In the genomic region with DNA sequence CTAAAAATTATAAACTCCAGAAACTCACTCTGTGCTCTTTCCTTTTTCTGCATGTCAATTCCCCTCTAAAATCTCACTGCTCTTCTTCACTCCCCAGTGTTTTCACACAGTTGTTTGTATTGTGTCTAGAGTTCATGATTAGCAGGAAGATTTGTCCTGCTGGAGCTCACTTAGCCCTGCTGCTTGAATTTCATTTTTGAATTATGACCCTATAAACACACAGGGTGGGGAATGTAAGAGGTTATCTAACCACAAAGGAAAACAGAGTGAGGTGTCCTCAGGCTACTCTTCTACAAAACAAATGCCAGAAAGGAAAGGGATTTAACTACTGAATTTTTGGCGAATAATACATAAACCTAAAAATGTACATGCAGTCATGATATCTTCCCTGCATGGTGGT, we compare ENCODE assay signal across 18 cellular contexts.
"Had no signal": no experiment of that assay in that cellular context is flagged by ENCODE, and none has a peak within 500 bp of the region (broad histone marks: within the 10 kb centered on the region; RNA-seq: fewer than 3 reads in every experiment).

No MANE protein-coding gene starts in this region.

- DNase-seq: activated CD4-positive, alpha-beta T cell treated with anti-CD3 and anti-CD28 coated beads, Interleukin-2, amount 10 ng/mL, durations not matched to agents 7 days and 5 days; activated CD4-positive, CD25-positive, alpha-beta regulatory T cell treated with anti-CD3 and anti-CD28 coated beads, Interleukin-2, amount 50 U/mL, for 72 hours; activated CD8-positive, alpha-beta T cell treated with anti-CD3 and anti-CD28 coated beads, Interleukin-2, amount 10 ng/mL, durations not matched to agents 7 days and 5 days; activated gamma-delta T cell; activated naive CD4-positive, alpha-beta T cell treated with anti-CD3 and anti-CD28 coated beads, Interleukin-2, amount 50 U/mL, for 16 hours; activated naive CD8-positive, alpha-beta T cell treated with anti-CD3 and anti-CD28 coated beads, Interleukin-2, amount 50 U/mL, for 24 hours; body of pancreas; cortex of kidney; heart right ventricle; left lung; naive thymus-derived CD8-positive, alpha-beta T cell; retina; spleen; stimulated activated CD4-positive, alpha-beta T cell treated with anti-CD3 and anti-CD28 coated beads, Interleukin-4, amount 100 ng/mL, for 24 hours; stimulated activated naive CD4-positive, alpha-beta T cell treated with Interleukin-2 at 50 U/mL for 16 hours; WERI-Rb-1 had no signal

- H3K27me3 Mint-ChIP-seq: activated CD4-positive, alpha-beta T cell treated with anti-CD3 and anti-CD28 coated beads, Interleukin-2, amount 10 ng/mL, durations not matched to agents 7 days and 5 days; activated naive CD8-positive, alpha-beta T cell treated with anti-CD3 and anti-CD28 coated beads, Interleukin-2, amount 50 U/mL, for 24 hours; naive thymus-derived CD8-positive, alpha-beta T cell; type B pancreatic cell had no signal

- H3K4me1 Mint-ChIP-seq: activated CD4-positive, alpha-beta T cell treated with anti-CD3 and anti-CD28 coated beads, Interleukin-2, amount 10 ng/mL, durations not matched to agents 7 days and 5 days; activated naive CD8-positive, alpha-beta T cell treated with anti-CD3 and anti-CD28 coated beads, Interleukin-2, amount 50 U/mL, for 24 hours; naive thymus-derived CD8-positive, alpha-beta T cell had no signal

- H3K4me3 Mint-ChIP-seq: activated CD4-positive, alpha-beta T cell treated with anti-CD3 and anti-CD28 coated beads, Interleukin-2, amount 10 ng/mL, durations not matched to agents 7 days and 5 days; activated CD8-positive, alpha-beta T cell treated with anti-CD3 and anti-CD28 coated beads, Interleukin-2, amount 10 ng/mL, durations not matched to agents 7 days and 5 days; activated naive CD8-positive, alpha-beta T cell treated with anti-CD3 and anti-CD28 coated beads, Interleukin-2, amount 50 U/mL, for 24 hours; activated T-helper 1 cell treated with anti-CD3 and anti-CD28 coated beads, Interleukin-12 subunit alpha, Interleukin-12 subunit beta, Interleukin-2, Interleukin-4 antibody, amounts not matched to agents 30 ng/mL and 10 ng/mL and 1 ng/mL, durations not matched to agents 14 hours and 24 hours and 36 hours; naive thymus-derived CD8-positive, alpha-beta T cell; type B pancreatic cell had no signal

- H3K36me3 Mint-ChIP-seq: type B pancreatic cell had no signal

- H3K9me3 Mint-ChIP-seq: activated T-helper 1 cell treated with anti-CD3 and anti-CD28 coated beads, Interleukin-12 subunit alpha, Interleukin-12 subunit beta, Interleukin-2, Interleukin-4 antibody, amounts not matched to agents 30 ng/mL and 10 ng/mL and 1 ng/mL, durations not matched to agents 14 hours and 24 hours and 36 hours had no signal

- H3K27ac Mint-ChIP-seq: activated CD4-positive, alpha-beta T cell treated with anti-CD3 and anti-CD28 coated beads, Interleukin-2, amount 10 ng/mL, durations not matched to agents 7 days and 5 days; activated CD8-positive, alpha-beta T cell treated with anti-CD3 and anti-CD28 coated beads, Interleukin-2, amount 10 ng/mL, durations not matched to agents 7 days and 5 days; activated naive CD8-positive, alpha-beta T cell treated with anti-CD3 and anti-CD28 coated beads, Interleukin-2, amount 50 U/mL, for 24 hours; activated T-helper 1 cell treated with anti-CD3 and anti-CD28 coated beads, Interleukin-12 subunit alpha, Interleukin-12 subunit beta, Interleukin-2, Interleukin-4 antibody, amounts not matched to agents 30 ng/mL and 10 ng/mL and 1 ng/mL, durations not matched to agents 14 hours and 24 hours and 36 hours; naive thymus-derived CD8-positive, alpha-beta T cell; type B pancreatic cell had no signal
